ENCODE assay signal across 8 cellular contexts in genomic region chr15:28737521-28738199, GRCh38. TPM values are rescaled to one million over a fixed set of nuclear protein-coding genes. Genes with fewer than 3 reads are reported as not detected.
DNase-seq lines count a peak whose midpoint lies in the region; ATAC-seq and TF ChIP-seq lines count a peak whose summit lies in the region.
"Not testable (repeated sequence)": the region's sequence is repeated elsewhere in the genome, so short reads cannot be mapped to it uniquely, and the experiment has no call there.

No MANE protein-coding gene starts in this region.

- not testable (repeated sequence) for H2BK15ac ChIP-seq in IMR-90 (ENCODE audit: low read depth, low read length)

- H3K4ac ChIP-seq in IMR-90 (ENCODE audit: low read depth, low read length) = not testable (repeated sequence)

- H3K4me2 ChIP-seq in IMR-90 (ENCODE audit: low read depth, low read length) = peak overlapping the region; percentile 44

- H3K79me1 ChIP-seq in IMR-90 (ENCODE audit: low read depth in 1 of 2, low read length in 2 of 2) = not testable (repeated sequence)

- dilution Hi-C loops in IMR-90 (cut with HindIII; ENCODE audit: low sequenced_read_pairs, unreplicated experiment) = not testable (repeated sequence)

- peak overlapping the region; percentile 90 for H3K4me3 Mint-ChIP-seq in CD8-positive, alpha-beta T cell
- peak overlapping the region; percentile 64 for H3K4me3 Mint-ChIP-seq in activated CD4-positive, alpha-beta T cell treated with anti-CD3 and anti-CD28 coated beads, Interleukin-2, amount 10 ng/mL, durations not matched to agents 24 days and 14 days
- H3K4me3 Mint-ChIP-seq in natural killer cell treated with Interleukin-12 subunit alpha and Interleukin-12 subunit beta and Interleukin-15 and Interleukin-18, amount 100 ng/mL, for 72 hours = peak overlapping the region; percentile 32
- peak overlapping the region; percentile 64 to 80 for H3K4me3 Mint-ChIP-seq in stimulated activated naive B cell treated with anti-CD40 and anti-IgM and Interleukin-4, amounts not matched to agents 10 μg/mL and 1 μg/mL and 100 μg/mL, for 72 hours

- ATAC-seq in CD8-positive, alpha-beta T cell = peak; percentile 62
- ATAC-seq in GM21723 (IDR thresholded peaks at IDR 0.05; ENCODE audit: unreplicated experiment) (peak; percentile 55), IMR-90 (ENCODE audit: low read depth) (peak; percentile 97)
- ATAC-seq in natural killer cell treated with Interleukin-12 subunit alpha and Interleukin-12 subunit beta and Interleukin-15 and Interleukin-18, amount 100 ng/mL, for 72 hours = peak; percentile 92 to 95
- peak; percentile 61 to 69 for ATAC-seq in stimulated activated naive B cell treated with anti-CD40 and anti-IgM and Interleukin-4, amounts not matched to agents 10 μg/mL and 1 μg/mL and 100 μg/mL, for 72 hours (replicated peaks)

- H3K9me3 ChIP-seq in CD8-positive, alpha-beta T cell (ENCODE audit: low read length); IMR-90 (ENCODE audit: control insufficient read depth, insufficient read depth, low read length); cardiac muscle cell (ENCODE audit: low read depth): not testable (repeated sequence)

- not testable (repeated sequence) for H3K4me1 ChIP-seq in CD8-positive, alpha-beta T cell (ENCODE audit: insufficient read depth, low read length); IMR-90 (ENCODE audit: control insufficient read depth, insufficient read depth, low read length); cardiac muscle cell (ENCODE audit: low read depth)

- H3K9me1 ChIP-seq in IMR-90 (ENCODE audit: insufficient read depth, low read length) = not testable (repeated sequence)

- H3K4me1 Mint-ChIP-seq in CD8-positive, alpha-beta T cell (ENCODE audit: low read depth) = peaks cover 20% of the 10 kb centered on the region
- H3K4me1 Mint-ChIP-seq in activated CD4-positive, alpha-beta T cell treated with anti-CD3 and anti-CD28 coated beads, Interleukin-2, amount 10 ng/mL, durations not matched to agents 24 days and 14 days; stimulated activated naive B cell treated with anti-CD40 and anti-IgM and Interleukin-4, amounts not matched to agents 10 μg/mL and 1 μg/mL and 100 μg/mL, for 72 hours: not testable (repeated sequence)
- H3K4me1 Mint-ChIP-seq in natural killer cell treated with Interleukin-12 subunit alpha and Interleukin-12 subunit beta and Interleukin-15 and Interleukin-18, amount 100 ng/mL, for 72 hours (ENCODE audit: low read depth in 2 of 2) = peaks cover 5 to 14% of the 10 kb centered on the region in 2 donors

- not testable (repeated sequence) for H3K56ac ChIP-seq in IMR-90 (ENCODE audit: extremely low read depth, insufficient read depth, low read length)

- not testable (repeated sequence) for H3K36me3 ChIP-seq in CD8-positive, alpha-beta T cell (ENCODE audit: insufficient read depth, low read length); IMR-90 (ENCODE audit: control insufficient read depth, insufficient read depth, low read length); cardiac muscle cell

- not testable (repeated sequence) for H3K27me3 Mint-ChIP-seq in CD8-positive, alpha-beta T cell (ENCODE audit: low read depth); natural killer cell treated with Interleukin-12 subunit alpha and Interleukin-12 subunit beta and Interleukin-15 and Interleukin-18, amount 100 ng/mL, for 72 hours; stimulated activated naive B cell treated with anti-CD40 and anti-IgM and Interleukin-4, amounts not matched to agents 10 μg/mL and 1 μg/mL and 100 μg/mL, for 72 hours
- peaks cover 25% of the 10 kb centered on the region for H3K27me3 Mint-ChIP-seq in activated CD4-positive, alpha-beta T cell treated with anti-CD3 and anti-CD28 coated beads, Interleukin-2, amount 10 ng/mL, durations not matched to agents 24 days and 14 days

- not testable (repeated sequence) for H3K9me3 Mint-ChIP-seq in CD8-positive, alpha-beta T cell; activated CD4-positive, alpha-beta T cell treated with anti-CD3 and anti-CD28 coated beads, Interleukin-2, amount 10 ng/mL, durations not matched to agents 24 days and 14 days; natural killer cell treated with Interleukin-12 subunit alpha and Interleukin-12 subunit beta and Interleukin-15 and Interleukin-18, amount 100 ng/mL, for 72 hours; stimulated activated naive B cell treated with anti-CD40 and anti-IgM and Interleukin-4, amounts not matched to agents 10 μg/mL and 1 μg/mL and 100 μg/mL, for 72 hours

- BruUV-seq in IMR-90 (replicated peaks; lab: Mats Ljungman, UMichigan) = not testable (repeated sequence)

- 0 out of 2 replicates have a peak overlapping the region, but pooled peaks have one; percentile 23 for H3K18ac ChIP-seq in IMR-90 (ENCODE audit: low read depth, low read length)

- H3K36me3 Mint-ChIP-seq in CD8-positive, alpha-beta T cell; activated CD4-positive, alpha-beta T cell treated with anti-CD3 and anti-CD28 coated beads, Interleukin-2, amount 10 ng/mL, durations not matched to agents 24 days and 14 days (ENCODE audit: low read depth); natural killer cell treated with Interleukin-12 subunit alpha and Interleukin-12 subunit beta and Interleukin-15 and Interleukin-18, amount 100 ng/mL, for 72 hours; stimulated activated naive B cell treated with anti-CD40 and anti-IgM and Interleukin-4, amounts not matched to agents 10 μg/mL and 1 μg/mL and 100 μg/mL, for 72 hours: not testable (repeated sequence)

- not testable (repeated sequence) for TF ChIP-seq CTCF in CD8-positive, alpha-beta T cell (IDR thresholded peaks at IDR 0.05); IMR-90 (conservative IDR thresholded peaks at IDR 0.05; ENCODE audit: low read depth, low read length); cardiac muscle cell (IDR thresholded peaks at IDR 0.05; ENCODE audit: low read depth, low read length)

- intact Hi-C loops in CD8-positive, alpha-beta T cell (cut with DNase I, micrococcal nuclease); IMR-90 (cut with micrococcal nuclease); activated CD4-positive, alpha-beta T cell treated with anti-CD3 and anti-CD28 coated beads, Interleukin-2, amount 10 ng/mL, durations not matched to agents 24 days and 14 days (cut with micrococcal nuclease): not testable (repeated sequence)

- H4K91ac ChIP-seq in IMR-90 (ENCODE audit: insufficient read depth, low read depth, low read length) = not testable (repeated sequence)

- not testable (repeated sequence) for H3K27me3 ChIP-seq in CD8-positive, alpha-beta T cell (ENCODE audit: insufficient read depth, low read length); IMR-90 (ENCODE audit: control insufficient read depth, insufficient read depth, low read length); cardiac muscle cell

- H2AK9ac ChIP-seq in IMR-90 (replicated peaks; ENCODE audit: low read depth, low read length, poor library complexity) = not testable (repeated sequence)

- POLR2A ChIA-PET in CD8-positive, alpha-beta T cell (lab: Charles Lee); IMR-90 (lab: Charles Lee; ENCODE audit: unreplicated experiment): not testable (repeated sequence)

- 0% methylated on average over 5 of the region's 101 CpGs; no CpG with 5 or more reads in 1 of the 2 experiments for WGBS in IMR-90 (ENCODE audit: extremely low coverage in 2 of 2, insufficient read length in 1 of 2), 2 experiments

- not testable (repeated sequence) for H4K5ac ChIP-seq in IMR-90 (ENCODE audit: low read depth, low read length)

- in situ Hi-C loops in IMR-90 (cut with MboI; ENCODE audit: low sequenced_read_pairs); T47D (cut with HindIII; ENCODE audit: low pct_unique_long_range_greater_than_20kb, low sequenced_read_pairs): not testable (repeated sequence)

- H3K14ac ChIP-seq in IMR-90 (replicated peaks; ENCODE audit: low read depth, low read length) = not testable (repeated sequence)

- H2AFZ ChIP-seq in IMR-90 (replicated peaks; ENCODE audit: low read length, poor library complexity) = not testable (repeated sequence)

- peak overlapping the region; percentile 54 for H2BK5ac ChIP-seq in IMR-90 (ENCODE audit: low read depth, low read length, poor library complexity, severe bottlenecking)

- CTCF ChIA-PET in CD8-positive, alpha-beta T cell (lab: Charles Lee); IMR-90 (lab: Yijun Ruan, JAX): not testable (repeated sequence)

- not testable (repeated sequence) for TF ChIP-seq POLR2A in IMR-90 (IDR thresholded peaks at IDR 0.05; ENCODE audit: low read depth, low read length)

- H3K27ac ChIP-seq in CD8-positive, alpha-beta T cell (ENCODE audit: low read depth, low read length) = peak overlapping the region; percentile 60
- H3K27ac ChIP-seq in IMR-90 (ENCODE audit: insufficient read depth, low read length) = peak overlapping the region; percentile 52
- H3K27ac ChIP-seq in cardiac muscle cell = peak overlapping the region; percentile 22

- H3K27ac Mint-ChIP-seq in CD8-positive, alpha-beta T cell = peak overlapping the region; percentile 95
- H3K27ac Mint-ChIP-seq in activated CD4-positive, alpha-beta T cell treated with anti-CD3 and anti-CD28 coated beads, Interleukin-2, amount 10 ng/mL, durations not matched to agents 24 days and 14 days = not testable (repeated sequence)
- peak overlapping the region in 1 of 2 donors; percentile 61 for H3K27ac Mint-ChIP-seq in natural killer cell treated with Interleukin-12 subunit alpha and Interleukin-12 subunit beta and Interleukin-15 and Interleukin-18, amount 100 ng/mL, for 72 hours
- peak overlapping the region; percentile 71 for H3K27ac Mint-ChIP-seq in stimulated activated naive B cell treated with anti-CD40 and anti-IgM and Interleukin-4, amounts not matched to agents 10 μg/mL and 1 μg/mL and 100 μg/mL, for 72 hours

- H2BK20ac ChIP-seq in IMR-90 (ENCODE audit: low read depth, low read length) = not testable (repeated sequence)

- H3K23ac ChIP-seq in IMR-90 (ENCODE audit: low read depth, low read length) = not testable (repeated sequence)

- H4K20me1 ChIP-seq in IMR-90 (ENCODE audit: insufficient read depth, low read length) = not testable (repeated sequence)

- not testable (repeated sequence) for H2AK5ac ChIP-seq in IMR-90 (ENCODE audit: low read depth, low read length)

- H4K8ac ChIP-seq in IMR-90 (ENCODE audit: low read depth in 2 of 2, low read length in 2 of 2) = not testable (repeated sequence)

- not testable (repeated sequence) for H2BK120ac ChIP-seq in IMR-90 (ENCODE audit: low read depth, low read length)

- peak; percentile 10 to 75 (median 42) for DNase-seq in CD8-positive, alpha-beta T cell
- peak; percentile 2 for DNase-seq in IMR-90
- DNase-seq in activated CD4-positive, alpha-beta T cell treated with anti-CD3 and anti-CD28 coated beads, Interleukin-2, amount 10 ng/mL, durations not matched to agents 24 days and 14 days = peak; percentile 76
- DNase-seq in T47D (ENCODE audit: low read depth in 1 of 2, low spot score in 1 of 2) = peak; percentile 2 to 64
- peak; percentile 15 to 47 for DNase-seq in cardiac muscle cell (ENCODE audit: low read depth in 1 of 2, low spot score in 1 of 2)
- DNase-seq in natural killer cell treated with Interleukin-12 subunit alpha and Interleukin-12 subunit beta and Interleukin-15 and Interleukin-18, amount 100 ng/mL, for 72 hours (ENCODE audit: low spot score) = peak; percentile 66
- DNase-seq in stimulated activated naive B cell treated with anti-CD40 and anti-IgM and Interleukin-4, amounts not matched to agents 10 μg/mL and 1 μg/mL and 100 μg/mL, for 72 hours = peak; percentile 39

- H3K9ac ChIP-seq in IMR-90 (ENCODE audit: low read depth, low read length) = not testable (repeated sequence)

- not testable (repeated sequence) for TF ChIP-seq RAD21 in IMR-90 (IDR thresholded peaks at IDR 0.05; ENCODE audit: low read length)

- H3K4me3 ChIP-seq in CD8-positive, alpha-beta T cell (ENCODE audit: low read depth, low read length) = peak overlapping the region; percentile 43
- H3K4me3 ChIP-seq in IMR-90 (ENCODE audit: insufficient read depth, low read depth, low read length) = peak overlapping the region; percentile 55
- H3K4me3 ChIP-seq in cardiac muscle cell = peak overlapping the region; percentile 38

RNA-seq across cellular contexts. Expression of gene GOLGA8M, which starts 25.4 kb away (rescaled TPM):
- total RNA-seq in CD8-positive, alpha-beta T cell = 1 to 10 TPM; 2.1 to 2.2 TPM
- under 0.01 TPM in 1 of 2 replicates, not detected in the other for total RNA-seq in IMR-90 (2012; rRNA removed)
- 0.24 TPM in 1 of 2 replicates, not detected in the other for polyA plus RNA-seq in IMR-90 (2012; rRNA removed)
- polyA plus RNA-seq in IMR-90 (2012; cell fraction: cytosol; rRNA removed) = not detected in 2 replicates
- polyA plus RNA-seq in IMR-90 (2012; cell fraction: nucleus; rRNA removed; ENCODE audit: low replicate concordance) = 0.36 and 1.9 TPM in 2 replicates
- 0.54 TPM in 1 of 2 replicates, not detected in the other for total RNA-seq in activated CD4-positive, alpha-beta T cell treated with anti-CD3 and anti-CD28 coated beads, Interleukin-2, amount 10 ng/mL, durations not matched to agents 24 days and 14 days
- 0.36 TPM in 1 of 2 replicates, not detected in the other for total RNA-seq in cardiac muscle cell
- not detected in 2 replicates for polyA plus RNA-seq in cardiac muscle cell
- total RNA-seq in natural killer cell treated with Interleukin-12 subunit alpha and Interleukin-12 subunit beta and Interleukin-15 and Interleukin-18, amount 100 ng/mL, for 72 hours = 10 to 100 TPM; 21.3 to 33.1 TPM

Comparison
In these comparisons a context has a peak if more than half of its experiments do, and no peak if none do; other contexts are left out.
1. Peak in every context shown above with its lines: DNase-seq, ATAC-seq, H3K4me3 ChIP-seq and H3K27ac ChIP-seq.
2. DNase-seq: peak in every context shown above with its lines; median percentile 76 in activated CD4-positive, alpha-beta T cell treated with anti-CD3 and anti-CD28 coated beads, Interleukin-2, amount 10 ng/mL, durations not matched to agents 24 days and 14 days; 66 in natural killer cell treated with Interleukin-12 subunit alpha and Interleukin-12 subunit beta and Interleukin-15 and Interleukin-18, amount 100 ng/mL, for 72 hours; 42 in CD8-positive, alpha-beta T cell; 39 in stimulated activated naive B cell treated with anti-CD40 and anti-IgM and Interleukin-4, amounts not matched to agents 10 μg/mL and 1 μg/mL and 100 μg/mL, for 72 hours; 33 in T47D; 31 in cardiac muscle cell; 2 in IMR-90.
3. H3K4me3 Mint-ChIP-seq: peak in every context shown above with its lines; median percentile 90 in CD8-positive, alpha-beta T cell; 72 in stimulated activated naive B cell treated with anti-CD40 and anti-IgM and Interleukin-4, amounts not matched to agents 10 μg/mL and 1 μg/mL and 100 μg/mL, for 72 hours; 64 in activated CD4-positive, alpha-beta T cell treated with anti-CD3 and anti-CD28 coated beads, Interleukin-2, amount 10 ng/mL, durations not matched to agents 24 days and 14 days; 32 in natural killer cell treated with Interleukin-12 subunit alpha and Interleukin-12 subunit beta and Interleukin-15 and Interleukin-18, amount 100 ng/mL, for 72 hours.
4. RNA of gene GOLGA8M, which starts 25.4 kb away (total RNA-seq): 21.3 to 33.1 TPM in natural killer cell treated with Interleukin-12 subunit alpha and Interleukin-12 subunit beta and Interleukin-15 and Interleukin-18, amount 100 ng/mL, for 72 hours; 2.1 to 2.2 TPM in CD8-positive, alpha-beta T cell, 0.54 TPM in activated CD4-positive, alpha-beta T cell treated with anti-CD3 and anti-CD28 coated beads, Interleukin-2, amount 10 ng/mL, durations not matched to agents 24 days and 14 days, 0.36 TPM in cardiac muscle cell and under 0.01 TPM in IMR-90; every median in the first group is over 4 times any median in the second.